Comparison of ENCODE assay signal across 1 cellular context in the genomic region with DNA sequence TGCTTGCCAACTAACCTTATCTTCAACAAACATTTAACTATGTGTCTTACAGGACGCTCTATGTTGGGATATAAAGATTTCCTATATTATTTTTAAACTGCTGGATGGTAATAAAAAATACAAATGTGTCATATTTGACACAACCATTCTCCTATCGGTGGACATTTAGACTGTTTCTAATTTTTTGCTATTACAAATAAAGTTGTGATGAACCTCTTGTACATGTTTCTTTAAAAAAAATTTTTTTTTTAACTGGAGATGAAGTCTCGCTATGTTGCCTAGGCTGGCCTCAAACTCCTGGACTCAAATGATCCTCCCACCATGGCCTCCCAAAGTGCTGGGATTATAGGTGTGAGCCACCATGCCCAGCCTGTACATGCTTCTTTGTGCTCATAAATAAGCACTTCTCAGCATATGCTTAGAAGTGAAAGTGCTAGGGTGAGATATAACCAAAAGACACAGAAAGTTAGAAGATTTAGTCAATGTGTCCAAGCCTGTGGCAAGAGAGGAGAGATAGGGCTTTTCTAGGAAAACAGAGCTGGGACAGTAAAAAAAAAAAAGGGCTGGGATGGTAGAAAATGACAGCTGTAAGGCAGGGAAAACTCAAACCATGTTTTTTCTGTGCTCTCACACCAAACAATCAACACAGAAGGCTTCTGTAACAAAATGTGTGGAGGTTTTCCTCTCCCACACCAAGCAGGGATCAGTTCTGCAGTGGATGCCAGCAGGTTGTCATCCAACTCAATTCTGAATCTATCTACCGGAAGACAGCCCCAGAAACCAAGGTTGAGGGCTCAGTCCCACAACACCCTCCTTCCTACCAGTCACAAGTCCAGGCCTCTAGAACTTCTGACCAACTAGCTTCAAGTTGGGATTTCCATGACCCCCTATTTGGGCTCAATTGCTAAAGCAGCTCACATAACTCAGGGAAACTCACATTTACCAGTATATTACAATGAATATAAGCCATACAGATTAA.
TF ChIP-seq lines count a peak whose summit lies in the region.

No MANE protein-coding gene starts in this region.

TF ChIP-seq in K562, 482 proteins besides CTCF, POLR2A, EP300 and RAD21 (continued from another document and continues in another):
- TF ChIP-seq ZBTB33 (CRISPR knock-in tag; IDR thresholded peaks at IDR 0.05) (no peak), ETS2 (tag; IDR thresholded peaks at IDR 0.05; ENCODE audit: borderline replicate concordance, poor library complexity, severe bottlenecking) (no peak), KLF1 (tag; IDR thresholded peaks at IDR 0.05) (no peak), LEF1 (IDR thresholded peaks at IDR 0.05) (no peak), RUNX1 (IDR thresholded peaks at IDR 0.05; ENCODE audit: low read depth) (no peak), ZNF717 (CRISPR knock-in tag; IDR thresholded peaks at IDR 0.05) (no peak), ZNF316 (IDR thresholded peaks at IDR 0.05) (peak; percentile 45; the same call in 1 of the 2 replicates), FOXJ2 (tag; IDR thresholded peaks at IDR 0.05) (no peak), MED1 (CRISPR knock-in tag; IDR thresholded peaks at IDR 0.05; ENCODE audit: borderline replicate concordance) (no peak), ZNF184 (CRISPR knock-in tag; IDR thresholded peaks at IDR 0.05) (no peak), SIN3A (IDR thresholded peaks at IDR 0.05; ENCODE audit: borderline replicate concordance in 2 of 2, control insufficient read depth in 1 of 2, low read depth in 2 of 2, low read length in 2 of 2) (no peak), CREBBP (IDR thresholded peaks at IDR 0.05; ENCODE audit: low read depth, low read length) (no peak), ZKSCAN3 (CRISPR knock-in tag; IDR thresholded peaks at IDR 0.05) (no peak), CAMTA2 (CRISPR knock-in tag; conservative IDR thresholded peaks at IDR 0.05) (no peak), JUN (IDR thresholded peaks at IDR 0.05; ENCODE audit: borderline replicate concordance, low read depth, low read length) (no peak), JUN (CRISPR knock-in tag; IDR thresholded peaks at IDR 0.05; ENCODE audit: borderline replicate concordance) (no peak), CREB1 (IDR thresholded peaks at IDR 0.05) (no peak), CREB1 (CRISPR knock-in tag; IDR thresholded peaks at IDR 0.05) (no peak), ZNF263 (CRISPR knock-in tag; IDR thresholded peaks at IDR 0.05; ENCODE audit: borderline replicate concordance) (no peak), HLTF (IDR thresholded peaks at IDR 0.05) (0 out of 2 replicates have a peak, but pooled peaks have one; percentile 25), ESRRA (IDR thresholded peaks at IDR 0.05; ENCODE audit: borderline replicate concordance, low read depth) (no peak), SIN3B (IDR thresholded peaks at IDR 0.05; ENCODE audit: low read depth) (no peak), ZKSCAN8 (CRISPR knock-in tag; IDR thresholded peaks at IDR 0.05) (no peak), ZNF584 (CRISPR knock-in tag; IDR thresholded peaks at IDR 0.05; ENCODE audit: low read depth) (no peak), ZKSCAN1 (IDR thresholded peaks at IDR 0.05; ENCODE audit: low read depth, low read length) (no peak), USF1 (CRISPR knock-in tag; IDR thresholded peaks at IDR 0.05) (no peak), NKRF (IDR thresholded peaks at IDR 0.05; ENCODE audit: borderline replicate concordance) (no peak), ZSCAN32 (CRISPR knock-in tag; IDR thresholded peaks at IDR 0.05) (no peak), RBM17 (IDR thresholded peaks at IDR 0.05; ENCODE audit: borderline replicate concordance, low read depth, low read length) (no peak), ZBTB11 (CRISPR knock-in tag; IDR thresholded peaks at IDR 0.05) (0 out of 6 replicates have a peak, but pooled peaks of 1 of the 3 experiments have one; percentile 49), PCBP2 (IDR thresholded peaks at IDR 0.05; ENCODE audit: low read depth, low read length, poor library complexity, severe bottlenecking) (no peak), ZNF41 (CRISPR knock-in tag; conservative IDR thresholded peaks at IDR 0.05) (no peak; the same call in 1 of the 2 replicates), NFIX (CRISPR knock-in tag; IDR thresholded peaks at IDR 0.05; ENCODE audit: low read depth) (no peak), CBFA2T3 (IDR thresholded peaks at IDR 0.05) (peak; percentile 87), ZNF24 (IDR thresholded peaks at IDR 0.05) (no peak), SRSF9 (IDR thresholded peaks at IDR 0.05; ENCODE audit: borderline replicate concordance, low read depth, low read length) (no peak)
- TF ChIP-seq, protein P1, sequence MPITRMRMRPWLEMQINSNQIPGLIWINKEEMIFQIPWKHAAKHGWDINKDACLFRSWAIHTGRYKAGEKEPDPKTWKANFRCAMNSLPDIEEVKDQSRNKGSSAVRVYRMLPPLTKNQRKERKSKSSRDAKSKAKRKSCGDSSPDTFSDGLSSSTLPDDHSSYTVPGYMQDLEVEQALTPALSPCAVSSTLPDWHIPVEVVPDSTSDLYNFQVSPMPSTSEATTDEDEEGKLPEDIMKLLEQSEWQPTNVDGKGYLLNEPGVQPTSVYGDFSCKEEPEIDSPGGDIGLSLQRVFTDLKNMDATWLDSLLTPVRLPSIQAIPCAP (CRISPR knock-in tag; IDR thresholded peaks at IDR 0.05; ENCODE audit: borderline replicate concordance), result no peak
- TF ChIP-seq, protein P2, sequence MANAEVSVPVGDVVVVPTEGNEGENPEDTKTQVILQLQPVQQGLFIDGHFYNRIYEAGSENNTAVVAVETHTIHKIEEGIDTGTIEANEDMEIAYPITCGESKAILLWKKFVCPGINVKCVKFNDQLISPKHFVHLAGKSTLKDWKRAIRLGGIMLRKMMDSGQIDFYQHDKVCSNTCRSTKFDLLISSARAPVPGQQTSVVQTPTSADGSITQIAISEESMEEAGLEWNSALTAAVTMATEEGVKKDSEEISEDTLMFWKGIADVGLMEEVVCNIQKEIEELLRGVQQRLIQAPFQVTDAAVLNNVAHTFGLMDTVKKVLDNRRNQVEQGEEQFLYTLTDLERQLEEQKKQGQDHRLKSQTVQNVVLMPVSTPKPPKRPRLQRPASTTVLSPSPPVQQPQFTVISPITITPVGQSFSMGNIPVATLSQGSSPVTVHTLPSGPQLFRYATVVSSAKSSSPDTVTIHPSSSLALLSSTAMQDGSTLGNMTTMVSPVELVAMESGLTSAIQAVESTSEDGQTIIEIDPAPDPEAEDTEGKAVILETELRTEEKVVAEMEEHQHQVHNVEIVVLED (CRISPR knock-in tag; IDR thresholded peaks at IDR 0.05), result no peak
- TF ChIP-seq, protein P3, sequence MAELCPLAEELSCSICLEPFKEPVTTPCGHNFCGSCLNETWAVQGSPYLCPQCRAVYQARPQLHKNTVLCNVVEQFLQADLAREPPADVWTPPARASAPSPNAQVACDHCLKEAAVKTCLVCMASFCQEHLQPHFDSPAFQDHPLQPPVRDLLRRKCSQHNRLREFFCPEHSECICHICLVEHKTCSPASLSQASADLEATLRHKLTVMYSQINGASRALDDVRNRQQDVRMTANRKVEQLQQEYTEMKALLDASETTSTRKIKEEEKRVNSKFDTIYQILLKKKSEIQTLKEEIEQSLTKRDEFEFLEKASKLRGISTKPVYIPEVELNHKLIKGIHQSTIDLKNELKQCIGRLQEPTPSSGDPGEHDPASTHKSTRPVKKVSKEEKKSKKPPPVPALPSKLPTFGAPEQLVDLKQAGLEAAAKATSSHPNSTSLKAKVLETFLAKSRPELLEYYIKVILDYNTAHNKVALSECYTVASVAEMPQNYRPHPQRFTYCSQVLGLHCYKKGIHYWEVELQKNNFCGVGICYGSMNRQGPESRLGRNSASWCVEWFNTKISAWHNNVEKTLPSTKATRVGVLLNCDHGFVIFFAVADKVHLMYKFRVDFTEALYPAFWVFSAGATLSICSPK (IDR thresholded peaks at IDR 0.05; ENCODE audit: borderline replicate concordance), result 0 out of 2 replicates have a peak, but pooled peaks have one; percentile 31
- TF ChIP-seq, protein P4, sequence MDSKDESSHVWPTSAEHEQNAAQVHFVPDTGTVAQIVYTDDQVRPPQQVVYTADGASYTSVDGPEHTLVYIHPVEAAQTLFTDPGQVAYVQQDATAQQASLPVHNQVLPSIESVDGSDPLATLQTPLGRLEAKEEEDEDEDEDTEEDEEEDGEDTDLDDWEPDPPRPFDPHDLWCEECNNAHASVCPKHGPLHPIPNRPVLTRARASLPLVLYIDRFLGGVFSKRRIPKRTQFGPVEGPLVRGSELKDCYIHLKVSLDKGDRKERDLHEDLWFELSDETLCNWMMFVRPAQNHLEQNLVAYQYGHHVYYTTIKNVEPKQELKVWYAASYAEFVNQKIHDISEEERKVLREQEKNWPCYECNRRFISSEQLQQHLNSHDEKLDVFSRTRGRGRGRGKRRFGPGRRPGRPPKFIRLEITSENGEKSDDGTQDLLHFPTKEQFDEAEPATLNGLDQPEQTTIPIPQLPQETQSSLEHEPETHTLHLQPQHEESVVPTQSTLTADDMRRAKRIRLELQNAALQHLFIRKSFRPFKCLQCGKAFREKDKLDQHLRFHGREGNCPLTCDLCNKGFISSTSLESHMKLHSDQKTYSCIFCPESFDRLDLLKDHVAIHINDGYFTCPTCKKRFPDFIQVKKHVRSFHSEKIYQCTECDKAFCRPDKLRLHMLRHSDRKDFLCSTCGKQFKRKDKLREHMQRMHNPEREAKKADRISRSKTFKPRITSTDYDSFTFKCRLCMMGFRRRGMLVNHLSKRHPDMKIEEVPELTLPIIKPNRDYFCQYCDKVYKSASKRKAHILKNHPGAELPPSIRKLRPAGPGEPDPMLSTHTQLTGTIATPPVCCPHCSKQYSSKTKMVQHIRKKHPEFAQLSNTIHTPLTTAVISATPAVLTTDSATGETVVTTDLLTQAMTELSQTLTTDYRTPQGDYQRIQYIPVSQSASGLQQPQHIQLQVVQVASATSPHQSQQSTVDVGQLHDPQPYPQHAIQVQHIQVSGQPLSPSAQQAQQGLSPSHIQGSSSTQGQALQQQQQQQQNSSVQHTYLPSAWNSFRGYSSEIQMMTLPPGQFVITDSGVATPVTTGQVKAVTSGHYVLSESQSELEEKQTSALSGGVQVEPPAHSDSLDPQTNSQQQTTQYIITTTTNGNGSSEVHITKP (IDR thresholded peaks at IDR 0.05; ENCODE audit: partially characterized antibody), result no peak
- TF ChIP-seq, protein P5, sequence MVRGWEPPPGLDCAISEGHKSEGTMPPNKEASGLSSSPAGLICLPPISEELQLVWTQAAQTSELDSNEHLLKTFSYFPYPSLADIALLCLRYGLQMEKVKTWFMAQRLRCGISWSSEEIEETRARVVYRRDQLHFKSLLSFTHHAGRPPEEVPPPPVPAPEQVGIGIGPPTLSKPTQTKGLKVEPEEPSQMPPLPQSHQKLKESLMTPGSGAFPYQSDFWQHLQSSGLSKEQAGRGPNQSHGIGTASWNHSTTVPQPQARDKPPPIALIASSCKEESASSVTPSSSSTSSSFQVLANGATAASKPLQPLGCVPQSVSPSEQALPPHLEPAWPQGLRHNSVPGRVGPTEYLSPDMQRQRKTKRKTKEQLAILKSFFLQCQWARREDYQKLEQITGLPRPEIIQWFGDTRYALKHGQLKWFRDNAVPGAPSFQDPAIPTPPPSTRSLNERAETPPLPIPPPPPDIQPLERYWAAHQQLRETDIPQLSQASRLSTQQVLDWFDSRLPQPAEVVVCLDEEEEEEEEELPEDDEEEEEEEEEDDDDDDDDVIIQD (CRISPR knock-in tag; IDR thresholded peaks at IDR 0.05), result no peak
